ENCODE assay signal across 1 cellular context in genomic region chr13:91314888-91315287, GRCh38.
TF ChIP-seq lines count a peak whose summit lies in the region.

No MANE protein-coding gene starts in this region.

TF ChIP-seq in K562, 482 proteins besides CTCF, POLR2A, EP300 and RAD21 (continued from another document):
- 0 out of 2 replicates have a peak, but pooled peaks have one; percentile 55 for TF ChIP-seq ZNF140 (CRISPR knock-in tag; IDR thresholded peaks at IDR 0.05)
- no peak for TF ChIP-seq ZNF280B (CRISPR knock-in tag; IDR thresholded peaks at IDR 0.05)
